Comparison of ENCODE assay signal across 17 cellular contexts in genomic region chr6:44653761-44654218, GRCh38.
DNase-seq lines count a peak whose midpoint lies in the region; ATAC-seq and TF ChIP-seq lines count a peak whose summit lies in the region.
"Had no signal": no experiment of that assay in that cellular context is flagged by ENCODE, and none has a peak within 500 bp of the region (broad histone marks: within the 10 kb centered on the region; RNA-seq: fewer than 3 reads in every experiment).

No MANE protein-coding gene starts in this region.

- H3K36me3 Mint-ChIP-seq in HFFc6 (ENCODE audit: low read depth) = no peaks in the 10 kb centered on the region
- H3K36me3 Mint-ChIP-seq: brain had no signal

- no peaks in the 10 kb centered on the region for H3K9me3 ChIP-seq in BLaER1

- TF ChIP-seq CTCF in HFFc6 (IDR thresholded peaks at IDR 0.05) = no peak

- H3K36me3 ChIP-seq in BLaER1 = no peaks in the 10 kb centered on the region

- H3K27ac ChIP-seq in BLaER1 = no peak overlapping the region

- peak; percentile 26 for DNase-seq in HFFc6
- peak; percentile 81 for DNase-seq in amniotic epithelial cell (ENCODE audit: low read depth)
- DNase-seq in left kidney (ENCODE audit: low read depth, low spot score) = peak; percentile 91
- no peak for DNase-seq in NCI-H345 treated with DMSO at 0.1 percent for 48 hours (lab: John Stamatoyannopoulos, UW; ENCODE audit: unreplicated experiment)
- DNase-seq in cerebellar cortex (ENCODE audit: low spot score) = no peak
- DNase-seq in T-helper 2 cell = no peak
- DNase-seq: ACHN; activated naive CD4-positive, alpha-beta T cell; GF-D8; NCI-H1930; NCI-H526; stimulated activated naive CD8-positive, alpha-beta T cell treated with anti-CD3 and anti-CD28 coated beads, Interleukin-15, amount 100 ng/mL, for 72 hours had no signal

- no peaks in the 10 kb centered on the region for H3K9me3 Mint-ChIP-seq in HFFc6

- H3K4me1 Mint-ChIP-seq in HFFc6 (ENCODE audit: low read depth) = peaks cover 63% of the 10 kb centered on the region

- H3K27me3 Mint-ChIP-seq in HFFc6 (ENCODE audit: insufficient read depth) = peaks cover 3% of the 10 kb centered on the region; the same call in 1 of the 2 replicates

- no peak overlapping the region for H3K27ac Mint-ChIP-seq in HFFc6
- H3K27ac Mint-ChIP-seq: progenitor cell of endocrine pancreas had no signal

- no peaks in the 10 kb centered on the region for H4K20me1 ChIP-seq in BLaER1

- no peak overlapping the region for H3K9ac ChIP-seq in BLaER1

- peaks cover 13% of the 10 kb centered on the region; the same call in 1 of the 2 replicates for H3K27me3 ChIP-seq in BLaER1

- H3K4me3 Mint-ChIP-seq in HFFc6 = peak overlapping the region; percentile 3
- H3K4me3 Mint-ChIP-seq: stimulated activated naive CD8-positive, alpha-beta T cell treated with anti-CD3 and anti-CD28 coated beads, Interleukin-15, amount 100 ng/mL, for 72 hours had no signal

- H3K4me3 ChIP-seq in BLaER1 = no peak overlapping the region

- peaks cover 25% of the 10 kb centered on the region for H3K4me1 ChIP-seq in BLaER1

- peak overlapping the region; percentile 63 for H3K4me2 ChIP-seq in BLaER1

- ATAC-seq in HG02852 (IDR thresholded peaks at IDR 0.05; ENCODE audit: unreplicated experiment) = no peak
- ATAC-seq: left colon; stimulated activated naive CD8-positive, alpha-beta T cell treated with anti-CD3 and anti-CD28 coated beads, Interleukin-15, amount 100 ng/mL, for 72 hours had no signal

Comparison
In these comparisons a context has a peak if more than half of its experiments do, and no peak if none do; other contexts are left out.
1. DNase-seq: peak in HFFc6 (single experiment), amniotic epithelial cell (single experiment) and left kidney (single experiment); none in NCI-H345 treated with DMSO at 0.1 percent for 48 hours (single experiment), cerebellar cortex (single experiment) and T-helper 2 cell (0 of 5).